Comparison of ENCODE assay signal across 25 cellular contexts in the genomic region with DNA sequence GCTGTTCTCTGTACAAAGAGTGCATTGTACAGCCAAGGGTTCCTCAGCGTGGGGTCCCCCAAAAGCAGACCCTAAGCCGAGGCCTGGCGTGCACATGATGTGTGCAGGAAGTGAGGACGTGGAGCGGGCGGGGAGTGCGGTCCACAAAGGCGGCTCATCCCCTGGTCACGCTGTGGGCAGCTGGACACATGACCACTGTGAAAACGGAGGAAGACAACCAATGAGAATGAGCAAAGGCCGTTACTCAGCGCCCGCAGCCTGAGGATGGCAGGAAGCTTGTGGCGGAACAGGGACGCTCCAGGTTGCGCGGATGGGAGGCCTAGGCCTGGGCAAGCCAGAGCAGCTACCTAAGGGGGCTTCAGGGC.
"Had no signal": no experiment of that assay in that cellular context is flagged by ENCODE, and none has a peak within 500 bp of the region (broad histone marks: within the 10 kb centered on the region; RNA-seq: fewer than 3 reads in every experiment).

No MANE protein-coding gene starts in this region.

- H3K27me3 ChIP-seq: brain microvascular endothelial cell, colonic mucosa had no signal

- DNase-seq: activated B cell treated with CpG ODN at 0.5 μM for 24 hours; activated CD4-positive, alpha-beta T cell treated with anti-CD3 and anti-CD28 coated beads for 48 hours; activated CD4-positive, alpha-beta T cell treated with anti-CD3 and anti-CD28 coated beads, Interleukin-2, amount 50 U/mL, for 1 hour; activated CD4-positive, alpha-beta T cell treated with anti-CD3 and anti-CD28 coated beads, Interleukin-2, amount 50 U/mL, for 48 hours; activated CD8-positive, alpha-beta memory T cell treated with anti-CD3 and anti-CD28 coated beads for 24 hours; activated CD8-positive, alpha-beta T cell treated with anti-CD3 and anti-CD28 coated beads for 36 hours; activated effector memory CD4-positive, alpha-beta T cell treated with Interleukin-2 at 50 U/mL for 16 hours; activated gamma-delta T cell treated with Interleukin-2 at 50 U/mL for 16 hours; activated naive CD4-positive, alpha-beta T cell treated with anti-CD3 and anti-CD28 coated beads, Interleukin-2, amount 50 U/mL, for 16 hours; activated naive CD4-positive, alpha-beta T cell treated with Interleukin-2 at 50 U/mL for 16 hours; activated T-cell treated with anti-CD3 and anti-CD28 coated beads, Interleukin-2, amount 50 U/mL, for 4 hours; amniotic stem cell; anterior cingulate cortex; brain microvascular endothelial cell; caudate nucleus; colonic mucosa; effector CD8-positive, alpha-beta T cell; esophagus squamous epithelium; heart right ventricle; T-helper 17 cell; T1000; WERI-Rb-1 had no signal

- H3K27ac ChIP-seq: brain microvascular endothelial cell, colonic mucosa, epithelial cell of prostate, esophagus squamous epithelium, heart right ventricle, WERI-Rb-1 had no signal

- H3K36me3 ChIP-seq: brain microvascular endothelial cell, colonic mucosa, esophagus squamous epithelium, heart right ventricle, WERI-Rb-1 had no signal

- ATAC-seq: activated CD4-positive, CD25-positive, alpha-beta regulatory T cell treated with anti-CD3 and anti-CD28 coated beads, Interleukin-2, amount 50 U/mL, for 24 hours; activated CD8-positive, alpha-beta T cell treated with anti-CD3 and anti-CD28 coated beads for 36 hours; activated T-cell treated with anti-CD3 and anti-CD28 coated beads, Interleukin-2, amount 50 U/mL, for 4 hours; activated T-helper 17 cell treated with anti-CD3 and anti-CD28 coated beads, Interleukin-2, amount 50 U/mL, for 72 hours; heart right ventricle; T-helper 17 cell had no signal

- H3K4me1 ChIP-seq: colonic mucosa, esophagus squamous epithelium, heart right ventricle had no signal

- H3K9me3 ChIP-seq: colonic mucosa, esophagus squamous epithelium, heart right ventricle had no signal

- H3K4me3 ChIP-seq: colonic mucosa, esophagus squamous epithelium, heart right ventricle had no signal
